13 cellular contexts compared by ENCODE assay signal in genomic region chr3:127714151-127714571, GRCh38. TPM values are rescaled to one million over a fixed set of nuclear protein-coding genes. Genes with fewer than 3 reads are reported as not detected.
DNase-seq lines count a peak whose midpoint lies in the region; ATAC-seq and TF ChIP-seq lines count a peak whose summit lies in the region.
"Had no signal": no experiment of that assay in that cellular context is flagged by ENCODE, and none has a peak within 500 bp of the region (broad histone marks: within the 10 kb centered on the region; RNA-seq: fewer than 3 reads in every experiment).

No MANE protein-coding gene starts in this region.

- H3K9me3 Mint-ChIP-seq in osteocyte (ENCODE audit: unreplicated experiment) = no peaks in the 10 kb centered on the region
- H3K9me3 Mint-ChIP-seq: activated T-helper 2 cell treated with anti-CD3 and anti-CD28 coated beads, Interferon-gamma antibody, Interleukin-2, Interleukin-4, amounts not matched to agents 10 μg/mL and 5 μg/mL and 100 μg/mL, durations not matched to agents 14 hours and 24 hours and 36 hours; HFFc6 had no signal

- H3K4me3 Mint-ChIP-seq in osteocyte (ENCODE audit: unreplicated experiment) = no peak overlapping the region
- H3K4me3 Mint-ChIP-seq: HFFc6 had no signal

- H3K9ac ChIP-seq in IMR-90 (ENCODE audit: low read depth, low read length) = no peak overlapping the region

- H3K27ac ChIP-seq in IMR-90 (ENCODE audit: insufficient read depth, low read length) (no peak overlapping the region), heart left ventricle (peak overlapping the region; percentile 59 to 95 (median 78))

- TF ChIP-seq POLR2A in IMR-90 (IDR thresholded peaks at IDR 0.05; ENCODE audit: low read depth, low read length) = no peak
- TF ChIP-seq POLR2A in heart left ventricle (IDR thresholded peaks at IDR 0.05) = no peak
- no peak for TF ChIP-seq POLR2A in erythroblast (IDR thresholded peaks at IDR 0.05; ENCODE audit: low read length)

- 91% methylated on average over 4 of the region's 10 CpGs; no CpG with 5 or more reads in 1 of the 2 experiments for WGBS in IMR-90 (ENCODE audit: extremely low coverage in 2 of 2, insufficient read length in 1 of 2), 2 experiments
- 55 to 69% (median 64%) methylated on average over 10 of the region's 10 CpGs for WGBS in heart left ventricle, 4 donors

- H3K4me3 ChIP-seq in IMR-90 (ENCODE audit: insufficient read depth, low read depth, low read length) (no peak overlapping the region), heart left ventricle (no peak overlapping the region)

- no peak overlapping the region for H4K91ac ChIP-seq in IMR-90 (ENCODE audit: insufficient read depth, low read depth, low read length)

- H3K79me1 ChIP-seq in IMR-90 (ENCODE audit: low read depth in 1 of 2, low read length in 2 of 2) = peaks cover 10 to 57% of the 10 kb centered on the region in 2 experiments; a peak in 3 of 4 replicates

- CTCF ChIA-PET in IMR-90 (lab: Yijun Ruan, JAX) = no interaction called here

- H3K9me3 ChIP-seq in IMR-90 (ENCODE audit: control insufficient read depth, insufficient read depth, low read length) = no peaks in the 10 kb centered on the region
- no peaks in the 10 kb centered on the region for H3K9me3 ChIP-seq in heart left ventricle

- no peak overlapping the region for H2AFZ ChIP-seq in IMR-90 (replicated peaks; ENCODE audit: low read length, poor library complexity)

- TF ChIP-seq CTCF in IMR-90 (conservative IDR thresholded peaks at IDR 0.05; ENCODE audit: low read depth, low read length) (no peak), heart left ventricle (IDR thresholded peaks at IDR 0.05) (no peak), osteocyte (IDR thresholded peaks at IDR 0.05) (no peak)

- H3K4me1 ChIP-seq in IMR-90 (ENCODE audit: control insufficient read depth, insufficient read depth, low read length) (peaks cover 5% of the 10 kb centered on the region; the same call in 1 of the 2 replicates), heart left ventricle (peaks cover 11 to 99% (median 72%) of the 10 kb centered on the region in 12 donors)

- H3K27me3 Mint-ChIP-seq in osteocyte (ENCODE audit: unreplicated experiment) = no peaks in the 10 kb centered on the region

- H4K8ac ChIP-seq in IMR-90 (ENCODE audit: low read depth in 2 of 2, low read length in 2 of 2) = no peak overlapping the region

- no peak overlapping the region for H2BK20ac ChIP-seq in IMR-90 (ENCODE audit: low read depth, low read length)

- BruUV-seq in IMR-90 (replicated peaks; lab: Mats Ljungman, UMichigan) = no TSS peak

- POLR2A ChIA-PET in IMR-90 (lab: Charles Lee; ENCODE audit: unreplicated experiment) = no interaction called here

- no peak overlapping the region for H3K4me2 ChIP-seq in IMR-90 (ENCODE audit: low read depth, low read length)

- no peak overlapping the region for H3K56ac ChIP-seq in IMR-90 (ENCODE audit: extremely low read depth, insufficient read depth, low read length)

- H3K18ac ChIP-seq in IMR-90 (ENCODE audit: low read depth, low read length) = no peak overlapping the region

- H2AK9ac ChIP-seq in IMR-90 (replicated peaks; ENCODE audit: low read depth, low read length, poor library complexity) = peak overlapping the region; percentile 44

- peaks cover 23% of the 10 kb centered on the region for H3K4me1 Mint-ChIP-seq in osteocyte (ENCODE audit: unreplicated experiment)

- TF ChIP-seq RAD21 in IMR-90 (IDR thresholded peaks at IDR 0.05; ENCODE audit: low read length) = no peak

- peak overlapping the region; percentile 63 for H3K27ac Mint-ChIP-seq in osteocyte (ENCODE audit: unreplicated experiment)
- H3K27ac Mint-ChIP-seq: activated T-helper 2 cell treated with anti-CD3 and anti-CD28 coated beads, Interferon-gamma antibody, Interleukin-2, Interleukin-4, amounts not matched to agents 10 μg/mL and 5 μg/mL and 100 μg/mL, durations not matched to agents 14 hours and 24 hours and 36 hours; HFFc6 had no signal

- DNase-seq in IMR-90 (no peak), NCI-H345 (lab: John Stamatoyannopoulos, UW) (peak; percentile 40), heart left ventricle (peak in 3 of 5 donors; percentile 58 to 69 (median 62)), osteocyte (ENCODE audit: extremely low spot score, unreplicated experiment) (no peak), COR-L47 (lab: John Stamatoyannopoulos, UW) (no peak), H4 (ENCODE audit: low spot score) (no peak), erythroblast (lab: John Stamatoyannopoulos, UW) (no peak), Kasumi-1 (lab: John Stamatoyannopoulos, UW) (no peak)
- DNase-seq: Calu3, HFFc6, kidney glomerular epithelial cell, NCI-H774 had no signal

- no peak overlapping the region for H2AK5ac ChIP-seq in IMR-90 (ENCODE audit: low read depth, low read length)

- H3K36me3 ChIP-seq in IMR-90 (ENCODE audit: control insufficient read depth, insufficient read depth, low read length) (peaks cover 13% of the 10 kb centered on the region), heart left ventricle (peaks cover 0 to 63% (median 9%) of the 10 kb centered on the region in 9 donors)

- ATAC-seq in IMR-90 (ENCODE audit: low read depth) (no peak), heart left ventricle (peak; percentile 61 to 87 (median 66))

- peaks cover 21% of the 10 kb centered on the region for H3K36me3 Mint-ChIP-seq in osteocyte (ENCODE audit: unreplicated experiment)

- H3K27me3 ChIP-seq in IMR-90 (ENCODE audit: control insufficient read depth, insufficient read depth, low read length) = no peaks in the 10 kb centered on the region
- no peaks in the 10 kb centered on the region for H3K27me3 ChIP-seq in heart left ventricle

- in situ Hi-C loops in IMR-90 (cut with MboI; ENCODE audit: low sequenced_read_pairs) = no loop called here

- dilution Hi-C loops in IMR-90 (cut with HindIII; ENCODE audit: low sequenced_read_pairs, unreplicated experiment) = no loop called here

- H3K4ac ChIP-seq in IMR-90 (ENCODE audit: low read depth, low read length) = no peak overlapping the region

- no peak overlapping the region for H2BK120ac ChIP-seq in IMR-90 (ENCODE audit: low read depth, low read length)

- no peak overlapping the region for H4K5ac ChIP-seq in IMR-90 (ENCODE audit: low read depth, low read length)

- H4K20me1 ChIP-seq in IMR-90 (ENCODE audit: insufficient read depth, low read length) = no peaks in the 10 kb centered on the region

- peaks cover 15% of the 10 kb centered on the region for H3K9me1 ChIP-seq in IMR-90 (ENCODE audit: insufficient read depth, low read length)

- H2BK5ac ChIP-seq in IMR-90 (ENCODE audit: low read depth, low read length, poor library complexity, severe bottlenecking) = no peak overlapping the region

- H2BK15ac ChIP-seq in IMR-90 (ENCODE audit: low read depth, low read length) = no peak overlapping the region

- H3K14ac ChIP-seq in IMR-90 (replicated peaks; ENCODE audit: low read depth, low read length) = no peak overlapping the region

- intact Hi-C loops in IMR-90 (cut with micrococcal nuclease) (no loop called here), heart left ventricle (cut with DNase I) (loop anchor here in 1 of 10 donors (2.0 kb wide), 1 partner anchor 13 kb away; no protein-coding TSS in a partner anchor)

- no peak overlapping the region; the same call in 1 of the 2 replicates for H3K23ac ChIP-seq in IMR-90 (ENCODE audit: low read depth, low read length)

TF ChIP-seq in IMR-90, 13 proteins besides CTCF, POLR2A, EP300 and RAD21:
- no peak for TF ChIP-seq MXI1 (IDR thresholded peaks at IDR 0.05; ENCODE audit: borderline replicate concordance, low read depth, low read length)
- no peak for TF ChIP-seq CEBPB (IDR thresholded peaks at IDR 0.05; ENCODE audit: low read depth, low read length)
- TF ChIP-seq RCOR1 (IDR thresholded peaks at IDR 0.05; ENCODE audit: insufficient replicate concordance, low read length) = no peak
- TF ChIP-seq MAZ (IDR thresholded peaks at IDR 0.05; ENCODE audit: borderline replicate concordance, low read depth, low read length) = no peak
- TF ChIP-seq ELK1 (IDR thresholded peaks at IDR 0.05; ENCODE audit: borderline replicate concordance, low read depth, low read length) = no peak
- no peak for TF ChIP-seq MAFK (IDR thresholded peaks at IDR 0.05; ENCODE audit: low read depth, low read length)
- no peak for TF ChIP-seq CHD1 (IDR thresholded peaks at IDR 0.05; ENCODE audit: low read depth, low read length)

RNA-seq across cellular contexts. Expression of gene ABTB1, which starts 41.4 kb away (rescaled TPM):
- total RNA-seq in IMR-90 (2012; rRNA removed) = 3.2 and 3.3 TPM in 2 replicates
- 23.0 and 25.3 TPM in 2 replicates for polyA plus RNA-seq in IMR-90 (2012; rRNA removed)
- 18.6 and 29.2 TPM in 2 replicates for polyA plus RNA-seq in IMR-90 (2012; cell fraction: cytosol; rRNA removed)
- polyA plus RNA-seq in IMR-90 (2012; cell fraction: nucleus; rRNA removed; ENCODE audit: low replicate concordance) = 139 and 305 TPM in 2 replicates
- 10 to 100 TPM; 15.4 to 39.3 (median 30.9) TPM for total RNA-seq in heart left ventricle
- polyA plus RNA-seq in heart left ventricle = 10 to 100 TPM; 29.3 to 35.3 TPM
- 69.8 and 73.4 TPM in 2 replicates for total RNA-seq in osteocyte
- 1.2 TPM in 1 of 2 replicates, not detected in the other for total RNA-seq in H4 (2014; rRNA removed; shearing (Covaris generic))

Comparison
In these comparisons a context has a peak if more than half of its experiments do, and no peak if none do; other contexts are left out.
1. DNase-seq: peak in NCI-H345 (single experiment) and heart left ventricle (3 of 5); none in IMR-90 (single experiment), osteocyte (single experiment), COR-L47 (single experiment), H4 (single experiment), erythroblast (0 of 2) and Kasumi-1 (0 of 2).